In genomic region chr2:179049546-179050311, GRCh38 we compare ENCODE assay signal across 8 cellular contexts. TPM values are rescaled to one million over a fixed set of nuclear protein-coding genes. Genes with fewer than 3 reads are reported as not detected.
A peak's percentile ranks its signal among the peaks of the same experiment; 100 is the strongest.
DNase-seq lines count a peak whose midpoint lies in the region; ATAC-seq lines count a peak whose summit lies in the region.

CCDC141 (minus strand) TSS chr2:179050137; CDS start chr2:179049941, 196 bp downstream.

- peak within 1 kb of the TSS in 4 of 5 donors; percentile 49 to 54 (median 52) for H3K4me3 ChIP-seq in subcutaneous abdominal adipose tissue (ENCODE audit: low read depth in 1 of 5, low read length in 5 of 5)

- peak; percentile 63 for ATAC-seq in HG03066 (IDR thresholded peaks at IDR 0.05; ENCODE audit: low read depth, unreplicated experiment)
- ATAC-seq in left ventricle myocardium superior, result peak; percentile 94

- H3K9ac ChIP-seq in subcutaneous abdominal adipose tissue (ENCODE audit: low read length in 5 of 5), result peak within 1 kb of the TSS in 4 of 5 donors; percentile 7 to 68 (median 42)

- H3K27ac Mint-ChIP-seq in activated naive CD4-positive, alpha-beta T cell treated with anti-CD3 and anti-CD28 coated beads for 36 hours, result peak within 1 kb of the TSS; percentile 81

- H3K27me3 Mint-ChIP-seq in activated naive CD4-positive, alpha-beta T cell treated with anti-CD3 and anti-CD28 coated beads for 36 hours (ENCODE audit: low read depth), result no peaks in the 10 kb centered on the region

- peak; percentile 50 for DNase-seq in activated naive CD4-positive, alpha-beta T cell treated with anti-CD3 and anti-CD28 coated beads for 36 hours
- DNase-seq in activated naive CD4-positive, alpha-beta T cell treated with Interleukin-2 at 50 U/mL for 16 hours, result no peak
- DNase-seq in left ventricle myocardium superior (peak; percentile 40), islet precursor cell (no peak), hippocampal formation (lab: John Stamatoyannopoulos, UW) (no peak)

- H3K4me1 ChIP-seq in subcutaneous abdominal adipose tissue (ENCODE audit: control insufficient read depth in 5 of 5, insufficient read depth in 5 of 5, low read length in 5 of 5), result peaks cover 0 to 25% (median 19%) of the 10 kb centered on the region in 5 donors

- no peaks in the 10 kb centered on the region for H3K36me3 ChIP-seq in subcutaneous abdominal adipose tissue (ENCODE audit: control insufficient read depth in 5 of 5, insufficient read depth in 5 of 5, low read length in 5 of 5)

- H3K9me3 Mint-ChIP-seq in activated naive CD4-positive, alpha-beta T cell treated with anti-CD3 and anti-CD28 coated beads for 36 hours, result no peaks in the 10 kb centered on the region

- H3K9me3 ChIP-seq in subcutaneous abdominal adipose tissue (ENCODE audit: control insufficient read depth in 5 of 5, low read length in 5 of 5), result no peaks in the 10 kb centered on the region

- intact Hi-C loops in activated naive CD4-positive, alpha-beta T cell treated with anti-CD3 and anti-CD28 coated beads for 36 hours (cut with micrococcal nuclease), result loop anchor here (1.0 to 5.0 kb wide), 6 partner anchors 12 to 537 kb away; partner anchors contain the start of gene SESTD1
- intact Hi-C loops in T-helper 2 cell treated with Interferon-gamma antibody and Interleukin-4, amounts not matched to agents 100 ng/mL and 5 ng/mL, for 36 hours (cut with micrococcal nuclease), result loop anchor here (1.0 kb wide), 1 partner anchor 17 kb away; no protein-coding TSS in a partner anchor
- intact Hi-C loops in left ventricle myocardium superior (cut with micrococcal nuclease), result no loop called here

- peak within 1 kb of the TSS; percentile 86 for H3K4me3 Mint-ChIP-seq in activated naive CD4-positive, alpha-beta T cell treated with anti-CD3 and anti-CD28 coated beads for 36 hours

- CTCF ChIA-PET in activated naive CD4-positive, alpha-beta T cell treated with anti-CD3 and anti-CD28 coated beads for 36 hours (lab: Charles Lee), result interaction anchor here (0.7 to 4.1 kb wide), 5 partner anchors 9 to 80 kb away, joined by 3 to 11 read pairs (median 4); no protein-coding TSS in a partner anchor

- H3K27me3 ChIP-seq in subcutaneous abdominal adipose tissue (ENCODE audit: control insufficient read depth in 5 of 5, insufficient read depth in 4 of 5, low read length in 5 of 5), result no peaks in the 10 kb centered on the region

- H3K4me1 Mint-ChIP-seq in activated naive CD4-positive, alpha-beta T cell treated with anti-CD3 and anti-CD28 coated beads for 36 hours (ENCODE audit: low read depth), result peaks cover 55% of the 10 kb centered on the region

- H3K36me3 Mint-ChIP-seq in activated naive CD4-positive, alpha-beta T cell treated with anti-CD3 and anti-CD28 coated beads for 36 hours (ENCODE audit: low read depth), result peaks cover 6% of the 10 kb centered on the region

- H3K27ac ChIP-seq in subcutaneous abdominal adipose tissue (ENCODE audit: low read depth, low read length), result peak within 1 kb of the TSS; percentile 16

RNA-seq across cellular contexts. Expression of gene CCDC141, which starts in this region (rescaled TPM):
- 1 to 10 TPM; 2.6 to 4.6 TPM for total RNA-seq in activated naive CD4-positive, alpha-beta T cell treated with anti-CD3 and anti-CD28 coated beads for 36 hours
- 12.7 and 14.5 TPM in 2 replicates for total RNA-seq in T-helper 2 cell treated with Interferon-gamma antibody and Interleukin-4, amounts not matched to agents 100 ng/mL and 5 ng/mL, for 36 hours
- total RNA-seq in left ventricle myocardium superior, result 139 TPM

Comparison
In these comparisons a context has a peak if more than half of its experiments do, and no peak if none do; other contexts are left out.
1. DNase-seq: peak in activated naive CD4-positive, alpha-beta T cell treated with anti-CD3 and anti-CD28 coated beads for 36 hours (single experiment) and left ventricle myocardium superior (single experiment); none in activated naive CD4-positive, alpha-beta T cell treated with Interleukin-2 at 50 U/mL for 16 hours (single experiment), islet precursor cell (single experiment) and hippocampal formation (0 of 2).